24 cellular contexts compared by ENCODE assay signal in genomic region chr2:104866122-104866864, GRCh38.
DNase-seq lines count a peak whose midpoint lies in the region; ATAC-seq lines count a peak whose summit lies in the region.
"Had no signal": no experiment of that assay in that cellular context is flagged by ENCODE, and none has a peak within 500 bp of the region (broad histone marks: within the 10 kb centered on the region; RNA-seq: fewer than 3 reads in every experiment).

No MANE protein-coding gene starts in this region.

- peak overlapping the region; percentile 91 for H3K27ac ChIP-seq in angular gyrus (ENCODE audit: low read depth, low read length)
- H3K27ac ChIP-seq: brain microvascular endothelial cell, gastroesophageal sphincter, lower lobe of right lung, PC-9, uterus had no signal

- DNase-seq in globus pallidus (ENCODE audit: low spot score) = peak; percentile 24
- peak; percentile 27 for DNase-seq in medulla oblongata (ENCODE audit: extremely low spot score)
- peak; percentile 46 for DNase-seq in superior temporal gyrus (ENCODE audit: extremely low spot score)
- DNase-seq in nucleus accumbens (lab: John Stamatoyannopoulos, UW) = no peak
- DNase-seq in NCI-H187 (lab: John Stamatoyannopoulos, UW) = no peak
- DNase-seq: activated CD4-positive, alpha-beta memory T cell treated with anti-CD3 and anti-CD28 coated beads for 36 hours; activated CD4-positive, alpha-beta T cell treated with anti-CD3 and anti-CD28 coated beads for 1 hour; activated naive CD4-positive, alpha-beta T cell treated with Interleukin-2 at 50 U/mL for 16 hours; brain microvascular endothelial cell; hippocampal formation; IMR-90; lower lobe of right lung; MV-4-11; naive thymus-derived CD4-positive, alpha-beta T cell; NCI-H1436; PC-9; Right ventricle myocardium superior; stimulated activated CD4-positive, alpha-beta T cell treated with anti-CD3 and anti-CD28 coated beads, Interleukin-1b, Interleukin-23, amount 100 ng/mL, for 48 hours; stimulated activated naive CD8-positive, alpha-beta T cell treated with anti-CD3 and anti-CD28 coated beads, Interleukin-15, Interleukin-2, amounts not matched to agents 100 U/mL and 50 U/mL, for 24 hours; T-helper 2 cell; uterus had no signal

- ATAC-seq in HG03039 (IDR thresholded peaks at IDR 0.05; ENCODE audit: unreplicated experiment) = no peak
- ATAC-seq: gastroesophageal sphincter; lower lobe of right lung; naive thymus-derived CD4-positive, alpha-beta T cell; stimulated activated naive CD8-positive, alpha-beta T cell treated with anti-CD3 and anti-CD28 coated beads, Interleukin-15, Interleukin-2, amounts not matched to agents 100 U/mL and 50 U/mL, for 24 hours had no signal

Comparison
In these comparisons a context has a peak if more than half of its experiments do, and no peak if none do; other contexts are left out.
1. DNase-seq: peak in globus pallidus (single experiment), medulla oblongata (single experiment) and superior temporal gyrus (single experiment); none in nucleus accumbens (0 of 56) and NCI-H187 (0 of 2).